Comparison of ENCODE assay signal across 19 cellular contexts in genomic region chr20:45301824-45302251, GRCh38. TPM values are rescaled to one million over a fixed set of nuclear protein-coding genes. Genes with fewer than 3 reads are reported as not detected.
"Had no signal": no experiment of that assay in that cellular context is flagged by ENCODE, and none has a peak within 500 bp of the region (broad histone marks: within the 10 kb centered on the region; RNA-seq: fewer than 3 reads in every experiment).

No MANE protein-coding gene starts in this region.

- DNase-seq: activated CD4-positive, CD25-positive, alpha-beta regulatory T cell; activated CD8-positive, alpha-beta memory T cell treated with anti-CD3 and anti-CD28 coated beads for 24 hours; anterior cingulate cortex; cerebellar nuclear complex; left lung; mucosa of descending colon; naive thymus-derived CD8-positive, alpha-beta T cell; nucleus accumbens; psoas muscle; right lobe of liver; spleen; stimulated activated CD4-positive, alpha-beta T cell treated with anti-CD3 and anti-CD28 coated beads, Interleukin-2, amount 100 ng/mL, for 24 hours; stimulated activated naive CD4-positive, alpha-beta T cell; upper lobe of right lung had no signal

- H3K4me1 ChIP-seq: psoas muscle, right lobe of liver, upper lobe of right lung had no signal

- H3K27ac Mint-ChIP-seq: activated naive CD4-positive, alpha-beta T cell treated with anti-CD3 and anti-CD28 coated beads, Interleukin-2, amount 50 U/mL, for 24 hours; dendritic cell treated with granulocyte-macrophage colony-stimulating factor and Interleukin-4, amounts not matched to agents 40 ng/mL and 50 ng/mL, for 4 days had no signal

- H3K4me3 ChIP-seq: left lung, mucosa of descending colon, psoas muscle, right lobe of liver, spleen, upper lobe of right lung had no signal

- H3K4me3 Mint-ChIP-seq: activated naive CD4-positive, alpha-beta T cell treated with anti-CD3 and anti-CD28 coated beads, Interleukin-2, amount 50 U/mL, for 24 hours; dendritic cell treated with granulocyte-macrophage colony-stimulating factor and Interleukin-4, amounts not matched to agents 40 ng/mL and 50 ng/mL, for 4 days; naive thymus-derived CD8-positive, alpha-beta T cell had no signal

- ATAC-seq: left lung; mucosa of descending colon; naive thymus-derived CD8-positive, alpha-beta T cell; psoas muscle; right lobe of liver had no signal

- H3K4me1 Mint-ChIP-seq: activated naive CD4-positive, alpha-beta T cell treated with anti-CD3 and anti-CD28 coated beads, Interleukin-2, amount 50 U/mL, for 24 hours; naive thymus-derived CD8-positive, alpha-beta T cell had no signal

- H3K9me3 Mint-ChIP-seq: activated naive CD4-positive, alpha-beta T cell treated with anti-CD3 and anti-CD28 coated beads, Interleukin-2, amount 50 U/mL, for 24 hours; dendritic cell treated with granulocyte-macrophage colony-stimulating factor and Interleukin-4, amounts not matched to agents 40 ng/mL and 50 ng/mL, for 4 days; naive thymus-derived CD8-positive, alpha-beta T cell had no signal

- H3K27ac ChIP-seq: left lung, psoas muscle, right lobe of liver, spleen, upper lobe of right lung had no signal

- H3K9me3 ChIP-seq: left lung, mucosa of descending colon, psoas muscle, right lobe of liver, spleen, upper lobe of right lung had no signal

- H3K36me3 Mint-ChIP-seq: activated naive CD4-positive, alpha-beta T cell treated with anti-CD3 and anti-CD28 coated beads, Interleukin-2, amount 50 U/mL, for 24 hours; naive thymus-derived CD8-positive, alpha-beta T cell had no signal

- H3K36me3 ChIP-seq: left lung, right lobe of liver, spleen, upper lobe of right lung had no signal

RNA-seq across cellular contexts. Expression of gene RBPJL, which starts 4.8 kb away (rescaled TPM):
- total RNA-seq: epithelial cell of proximal tubule; left lung; mucosa of descending colon; naive thymus-derived CD8-positive, alpha-beta T cell; right lobe of liver; spleen; temporal lobe; upper lobe of right lung had no signal
- polyA plus RNA-seq: keratinocyte; naive thymus-derived CD8-positive, alpha-beta T cell had no signal

RNA-seq across cellular contexts. Expression of gene MATN4, which starts 6.3 kb away (rescaled TPM):
- total RNA-seq: epithelial cell of proximal tubule; naive thymus-derived CD8-positive, alpha-beta T cell; psoas muscle; right lobe of liver; spleen; temporal lobe had no signal
- polyA plus RNA-seq: keratinocyte; naive thymus-derived CD8-positive, alpha-beta T cell; psoas muscle had no signal

RNA-seq across cellular contexts. Expression of gene SLPI, which starts 47.5 kb away (rescaled TPM):
- total RNA-seq: naive thymus-derived CD8-positive, alpha-beta T cell; temporal lobe had no signal
- polyA plus RNA-seq: naive thymus-derived CD8-positive, alpha-beta T cell had no signal
